ENCODE assay signal across 22 cellular contexts in the genomic region with DNA sequence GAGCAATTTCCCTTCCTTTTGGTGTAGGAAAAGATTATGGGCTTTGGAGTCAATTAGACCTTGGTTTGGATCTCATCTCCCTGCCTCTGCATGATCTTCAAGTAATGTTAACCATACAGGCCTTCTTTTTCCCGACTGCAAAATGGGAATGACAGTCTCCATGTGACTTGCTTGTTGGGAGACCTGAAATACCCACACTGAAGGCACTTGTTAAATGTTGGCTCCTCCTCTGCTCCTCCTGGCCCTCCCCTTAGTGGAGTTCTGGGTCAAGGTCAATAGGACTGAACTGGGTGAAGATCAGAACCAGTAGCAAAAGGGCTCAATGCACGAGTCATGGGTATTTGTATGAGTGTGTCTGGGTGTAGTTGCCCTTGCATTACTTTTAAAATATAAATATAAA.
"Had no signal": no experiment of that assay in that cellular context is flagged by ENCODE, and none has a peak within 500 bp of the region (broad histone marks: within the 10 kb centered on the region; RNA-seq: fewer than 3 reads in every experiment).

No MANE protein-coding gene starts in this region.

- H3K27ac ChIP-seq: HL-60, SJSA1 had no signal

- H3K4me1 ChIP-seq: SJSA1 had no signal

- H3K36me3 ChIP-seq: SJSA1 had no signal

- H3K4me3 ChIP-seq: SJSA1 had no signal

- H3K9me3 ChIP-seq: SJSA1, SK-N-SH had no signal

- DNase-seq: KBM-7, MV-4-11, NCI-H1048, NCI-H1105, NCI-H1417, NCI-H1436 treated with DMSO at 0.1 percent for 48 hours, NCI-H1694 treated with DMSO at 0.1 percent for 48 hours, NCI-H1930, NCI-H2081, NCI-H2107, NCI-H2171, NCI-H226, NCI-H446, NCI-H510A, NCI-H524 treated with DMSO at 0.1 percent for 48 hours, NCI-H774, Right ventricle myocardium superior, RPMI8226, SIG-M5, SK-N-SH had no signal
